Comparison of ENCODE assay signal across 7 cellular contexts in the genomic region with DNA sequence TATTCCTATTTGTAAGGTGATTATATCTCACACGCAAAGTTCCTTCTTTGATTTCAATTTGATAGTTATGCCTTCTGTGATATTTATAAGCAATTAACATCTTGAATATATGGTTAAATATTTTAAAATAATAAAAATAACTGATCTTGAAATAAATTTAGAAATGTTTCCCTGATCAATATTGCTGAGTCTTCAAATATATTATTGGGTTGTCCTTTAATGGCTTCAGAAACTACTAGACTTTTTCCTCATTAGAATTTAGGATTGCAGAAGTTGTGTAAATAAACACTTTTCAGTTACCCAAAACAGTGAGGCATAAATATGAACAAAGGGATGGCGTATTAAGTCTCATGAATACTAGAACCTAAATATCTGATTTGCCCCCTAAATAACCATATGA.
"Had no signal": no experiment of that assay in that cellular context is flagged by ENCODE, and none has a peak within 500 bp of the region (broad histone marks: within the 10 kb centered on the region; RNA-seq: fewer than 3 reads in every experiment).

No MANE protein-coding gene starts in this region.

- DNase-seq: GDM1, GF-D8 had no signal

- FAIRE-seq: GM12878, GM12891, GM12892, GM18507, GM19239 had no signal

- ATAC-seq: GM12878 had no signal

- H3K4me3 ChIP-seq: GM12878 had no signal
